In genomic region chr6:35729722-35730121, GRCh38 we compare ENCODE assay signal across 1 cellular context.
TF ChIP-seq lines count a peak whose summit lies in the region.

No MANE protein-coding gene starts in this region.

TF ChIP-seq in H1, 55 proteins besides CTCF, POLR2A, EP300 and RAD21:
- TF ChIP-seq SIRT6 (IDR thresholded peaks at IDR 0.05; ENCODE audit: low read length): no peak
- TF ChIP-seq SP1 (IDR thresholded peaks at IDR 0.05; ENCODE audit: low read depth, low read length): no peak
- TF ChIP-seq JUN (IDR thresholded peaks at IDR 0.05; ENCODE audit: low read depth, low read length): no peak
- TF ChIP-seq ZNF274 (IDR thresholded peaks at IDR 0.05; ENCODE audit: borderline replicate concordance, extremely low read depth, low read length): no peak
- TF ChIP-seq CHD1 (IDR thresholded peaks at IDR 0.05; ENCODE audit: low read depth, low read length): no peak
- no peak for TF ChIP-seq HDAC2 (IDR thresholded peaks at IDR 0.05; ENCODE audit: borderline replicate concordance in 1 of 2, low read depth in 2 of 2, low read length in 2 of 2)
- TF ChIP-seq ATF3 (IDR thresholded peaks at IDR 0.05; ENCODE audit: insufficient read depth, low read depth, low read length): no peak
- TF ChIP-seq SAP30 (IDR thresholded peaks at IDR 0.05; ENCODE audit: insufficient read depth, insufficient replicate concordance, low read length): no peak
- no peak for TF ChIP-seq CEBPB (IDR thresholded peaks at IDR 0.05; ENCODE audit: low read depth, low read length)
- no peak for TF ChIP-seq KDM1A (IDR thresholded peaks at IDR 0.05; ENCODE audit: borderline replicate concordance, low read length)
